23 cellular contexts compared by ENCODE assay signal in genomic region chr9:4827224-4827623, GRCh38.
"Had no signal": no experiment of that assay in that cellular context is flagged by ENCODE, and none has a peak within 500 bp of the region (broad histone marks: within the 10 kb centered on the region; RNA-seq: fewer than 3 reads in every experiment).

No MANE protein-coding gene starts in this region.

- H3K4me2 ChIP-seq: hepatocyte, smooth muscle cell had no signal

- H3K27ac Mint-ChIP-seq: natural killer cell; stimulated activated effector memory CD8-positive, alpha-beta T cell treated with anti-CD3 and anti-CD28 coated beads, Interleukin-12 subunit alpha, Interleukin-12 subunit beta, amount 100 ng/mL, for 72 hours had no signal

- H3K36me3 ChIP-seq: colonic mucosa, ovary, thyroid gland, uterus had no signal

- H3K36me3 Mint-ChIP-seq: natural killer cell had no signal

- H3K27ac ChIP-seq: colonic mucosa, foreskin keratinocyte, hepatocyte, suprapubic skin, thyroid gland, upper lobe of left lung, uterus had no signal

- ATAC-seq: foreskin keratinocyte; left cardiac atrium; mucosa of descending colon; natural killer cell; right cardiac atrium; stimulated activated effector memory CD8-positive, alpha-beta T cell treated with anti-CD3 and anti-CD28 coated beads, Interleukin-12 subunit alpha, Interleukin-12 subunit beta, amount 100 ng/mL, for 72 hours; stimulated activated naive CD8-positive, alpha-beta T cell treated with anti-CD3 and anti-CD28 coated beads, Interleukin-15, Interleukin-2, amounts not matched to agents 100 U/mL and 50 U/mL, for 24 hours had no signal

- H2AFZ ChIP-seq: hepatocyte had no signal

- H3K27me3 ChIP-seq: colonic mucosa, foreskin keratinocyte, hepatocyte, ovary, suprapubic skin, thyroid gland, upper lobe of left lung, uterus had no signal

- DNase-seq: colonic mucosa; dermis blood vessel endothelial cell; erythroblast; foreskin keratinocyte; head of caudate nucleus; kidney; left cardiac atrium; mammary epithelial cell; mucosa of descending colon; natural killer cell; ovary; right cardiac atrium; stimulated activated CD4-positive, alpha-beta T cell treated with anti-CD3 and anti-CD28 coated beads, Interleukin-4, amount 100 ng/mL, for 1 hour; stimulated activated CD8-positive, alpha-beta memory T cell treated with anti-CD3 and anti-CD28 coated beads, Interleukin-4, amount 100 ng/mL, for 48 hours; stimulated activated naive CD8-positive, alpha-beta T cell treated with anti-CD3 and anti-CD28 coated beads, Interleukin-15, Interleukin-2, amounts not matched to agents 100 U/mL and 50 U/mL, for 24 hours; thyroid gland; upper lobe of left lung; uterus had no signal

- H3K4me3 ChIP-seq: colonic mucosa, hepatocyte, mucosa of descending colon, ovary, smooth muscle cell, suprapubic skin, thyroid gland, upper lobe of left lung, uterus had no signal

- H3K4me3 Mint-ChIP-seq: natural killer cell; neural crest cell; stimulated activated effector memory CD8-positive, alpha-beta T cell treated with anti-CD3 and anti-CD28 coated beads, Interleukin-12 subunit alpha, Interleukin-12 subunit beta, amount 100 ng/mL, for 72 hours had no signal

- H3K4me1 ChIP-seq: colonic mucosa, suprapubic skin, uterus had no signal

- H3K9me3 Mint-ChIP-seq: natural killer cell; neural crest cell; stimulated activated effector memory CD8-positive, alpha-beta T cell treated with anti-CD3 and anti-CD28 coated beads, Interleukin-12 subunit alpha, Interleukin-12 subunit beta, amount 100 ng/mL, for 72 hours had no signal

- H3K9me3 ChIP-seq: colonic mucosa, mucosa of descending colon, ovary, suprapubic skin, thyroid gland, upper lobe of left lung, uterus had no signal
